Comparison of ENCODE assay signal across 14 cellular contexts in genomic region chr11:74730601-74731260, GRCh38. TPM values are rescaled to one million over a fixed set of nuclear protein-coding genes. Genes with fewer than 3 reads are reported as not detected.
DNase-seq lines count a peak whose midpoint lies in the region; ATAC-seq, FAIRE-seq and TF ChIP-seq lines count a peak whose summit lies in the region.
"Had no signal": no experiment of that assay in that cellular context is flagged by ENCODE, and none has a peak within 500 bp of the region (broad histone marks: within the 10 kb centered on the region; RNA-seq: fewer than 3 reads in every experiment).

No MANE protein-coding gene starts in this region.

- no peaks in the 10 kb centered on the region for H3K9me3 Mint-ChIP-seq in activated B cell treated with CpG ODN at 0.5 μM for 24 hours
- H3K9me3 Mint-ChIP-seq: natural killer cell had no signal

- intact Hi-C loops in activated B cell treated with CpG ODN at 0.5 μM for 24 hours (cut with micrococcal nuclease) (no loop called here), sciatic nerve (cut with DNase I) (loop anchor here (10.0 kb wide), 1 partner anchor 126 kb away; no protein-coding TSS in a partner anchor), lower lobe of right lung (cut with DNase I) (no loop called here)

- no peak for FAIRE-seq in frontal cortex (lab: Jason Lieb, UNC)
- FAIRE-seq: GM12878 had no signal

- WGBS in gastroesophageal sphincter (ENCODE audit: low coverage in 1 of 2), 2 donors: 7 to 13% methylated on average over 15 to 23 of the region's 39 CpGs

- DNase-seq in activated B cell treated with CpG ODN at 0.5 μM for 24 hours: no peak
- peak; percentile 38 for DNase-seq in sciatic nerve (ENCODE audit: low spot score)
- no peak for DNase-seq in lower lobe of right lung
- no peak for DNase-seq in frontal cortex (ENCODE audit: low spot score in 2 of 2)
- DNase-seq: activated gamma-delta T cell; natural killer cell; NCI-H524 treated with DMSO at 0.1 percent for 48 hours; stimulated activated CD4-positive, alpha-beta T cell treated with anti-CD3 and anti-CD28 coated beads, Interleukin-2, amount 100 ng/mL, for 48 hours had no signal

- H3K4me1 ChIP-seq in ES-I3 (ENCODE audit: insufficient read depth, low read length): no peaks in the 10 kb centered on the region
- H3K4me1 ChIP-seq in iPS-15b (ENCODE audit: control insufficient read depth, insufficient read depth, low read length): peaks cover 4% of the 10 kb centered on the region
- peaks cover 0 to 31% (median 8%) of the 10 kb centered on the region in 3 donors for H3K4me1 ChIP-seq in gastroesophageal sphincter
- peaks cover 8% of the 10 kb centered on the region for H3K4me1 ChIP-seq in lower lobe of right lung

- peak overlapping the region; percentile 68 for H3K4me3 ChIP-seq in iPS-15b (ENCODE audit: low read depth, low read length)
- peak overlapping the region in 1 of 2 donors; percentile 47 for H3K4me3 ChIP-seq in gastroesophageal sphincter
- H3K4me3 ChIP-seq in lower lobe of right lung: no peak overlapping the region
- H3K4me3 ChIP-seq: GM12878 had no signal

- H3K27me3 ChIP-seq in iPS-15b (ENCODE audit: control insufficient read depth, insufficient read depth, low read length) (peaks cover 64% of the 10 kb centered on the region), gastroesophageal sphincter (peaks cover 40% of the 10 kb centered on the region), lower lobe of right lung (ENCODE audit: low read depth) (peaks cover 25% of the 10 kb centered on the region)

- POLR2A ChIA-PET in activated B cell treated with CpG ODN at 0.5 μM for 24 hours (lab: Charles Lee): no interaction called here

- no peaks in the 10 kb centered on the region for H3K36me3 ChIP-seq in ES-I3 (ENCODE audit: insufficient read depth, low read length)
- H3K36me3 ChIP-seq in iPS-15b (ENCODE audit: control insufficient read depth, insufficient read depth, low read length): no peaks in the 10 kb centered on the region
- H3K36me3 ChIP-seq in gastroesophageal sphincter: no peaks in the 10 kb centered on the region
- no peaks in the 10 kb centered on the region for H3K36me3 ChIP-seq in lower lobe of right lung
- H3K36me3 ChIP-seq: heart left ventricle had no signal

- TF ChIP-seq POLR2A in gastroesophageal sphincter (IDR thresholded peaks at IDR 0.05): no peak

- peaks cover 12% of the 10 kb centered on the region for H3K4me1 Mint-ChIP-seq in activated B cell treated with CpG ODN at 0.5 μM for 24 hours

- no peaks in the 10 kb centered on the region for H3K9me3 ChIP-seq in ES-I3 (ENCODE audit: control insufficient read depth, insufficient read depth, low read length)
- no peaks in the 10 kb centered on the region for H3K9me3 ChIP-seq in iPS-15b (ENCODE audit: control insufficient read depth, insufficient read depth, low read length)
- no peaks in the 10 kb centered on the region for H3K9me3 ChIP-seq in gastroesophageal sphincter
- no peaks in the 10 kb centered on the region for H3K9me3 ChIP-seq in lower lobe of right lung
- H3K9me3 ChIP-seq: heart left ventricle had no signal

- CTCF ChIA-PET in activated B cell treated with CpG ODN at 0.5 μM for 24 hours (lab: Charles Lee): no interaction called here

- H3K4me3 Mint-ChIP-seq in activated B cell treated with CpG ODN at 0.5 μM for 24 hours: peak overlapping the region; percentile 15
- H3K4me3 Mint-ChIP-seq: natural killer cell had no signal

- no peak overlapping the region for H3K27ac Mint-ChIP-seq in activated B cell treated with CpG ODN at 0.5 μM for 24 hours
- H3K27ac Mint-ChIP-seq: natural killer cell had no signal

- TF ChIP-seq CTCF in activated B cell treated with CpG ODN at 0.5 μM for 24 hours (IDR thresholded peaks at IDR 0.05): no peak
- no peak for TF ChIP-seq CTCF in gastroesophageal sphincter (IDR thresholded peaks at IDR 0.05)
- no peak for TF ChIP-seq CTCF in lower lobe of right lung (IDR thresholded peaks at IDR 0.05)

- H3K9ac ChIP-seq in ES-I3 (ENCODE audit: low read depth, low read length) (peak overlapping the region; percentile 43; the same call in 1 of the 2 replicates), iPS-15b (ENCODE audit: low read depth, low read length) (no peak overlapping the region)

- H3K36me3 Mint-ChIP-seq in activated B cell treated with CpG ODN at 0.5 μM for 24 hours (ENCODE audit: low read depth): no peaks in the 10 kb centered on the region
- H3K36me3 Mint-ChIP-seq: natural killer cell had no signal

- H3K27ac ChIP-seq in gastroesophageal sphincter (no peak overlapping the region), lower lobe of right lung (no peak overlapping the region)

- no peak for TF ChIP-seq EP300 in gastroesophageal sphincter (IDR thresholded peaks at IDR 0.05)

- ATAC-seq in activated B cell treated with CpG ODN at 0.5 μM for 24 hours (ENCODE audit: low read depth): no peak
- no peak for ATAC-seq in sciatic nerve
- ATAC-seq in GM19455 (IDR thresholded peaks at IDR 0.05; ENCODE audit: unreplicated experiment): no peak
- ATAC-seq in gastroesophageal sphincter: no peak
- no peak for ATAC-seq in lower lobe of right lung
- ATAC-seq: GM12878, natural killer cell had no signal

- peaks cover 56% of the 10 kb centered on the region for H3K27me3 Mint-ChIP-seq in activated B cell treated with CpG ODN at 0.5 μM for 24 hours

RNA-seq across cellular contexts. Expression of gene CHRDL2, which starts 0.5 kb away (rescaled TPM):
- total RNA-seq in activated B cell treated with CpG ODN at 0.5 μM for 24 hours (not detected in 2 replicates), sciatic nerve (0.89 TPM), gastroesophageal sphincter (10 to 100 TPM in 1 of 4 donors, 1 to 10 TPM in 2, not detected in 1; 1.5 to 13.6 (median 1.7) TPM), lower lobe of right lung (1.2 TPM), frontal cortex (not detected)
- total RNA-seq: GM12878, natural killer cell had no signal

RNA-seq across cellular contexts. Expression of gene RNF169, which starts 17.9 kb away (rescaled TPM):
- total RNA-seq in activated B cell treated with CpG ODN at 0.5 μM for 24 hours (20.4 and 22.2 TPM in 2 replicates), sciatic nerve (23.8 TPM), gastroesophageal sphincter (10 to 100 TPM; 26.0 to 31.8 (median 29.3) TPM), lower lobe of right lung (21.2 TPM), frontal cortex (29.8 TPM)
